In the genomic region with DNA sequence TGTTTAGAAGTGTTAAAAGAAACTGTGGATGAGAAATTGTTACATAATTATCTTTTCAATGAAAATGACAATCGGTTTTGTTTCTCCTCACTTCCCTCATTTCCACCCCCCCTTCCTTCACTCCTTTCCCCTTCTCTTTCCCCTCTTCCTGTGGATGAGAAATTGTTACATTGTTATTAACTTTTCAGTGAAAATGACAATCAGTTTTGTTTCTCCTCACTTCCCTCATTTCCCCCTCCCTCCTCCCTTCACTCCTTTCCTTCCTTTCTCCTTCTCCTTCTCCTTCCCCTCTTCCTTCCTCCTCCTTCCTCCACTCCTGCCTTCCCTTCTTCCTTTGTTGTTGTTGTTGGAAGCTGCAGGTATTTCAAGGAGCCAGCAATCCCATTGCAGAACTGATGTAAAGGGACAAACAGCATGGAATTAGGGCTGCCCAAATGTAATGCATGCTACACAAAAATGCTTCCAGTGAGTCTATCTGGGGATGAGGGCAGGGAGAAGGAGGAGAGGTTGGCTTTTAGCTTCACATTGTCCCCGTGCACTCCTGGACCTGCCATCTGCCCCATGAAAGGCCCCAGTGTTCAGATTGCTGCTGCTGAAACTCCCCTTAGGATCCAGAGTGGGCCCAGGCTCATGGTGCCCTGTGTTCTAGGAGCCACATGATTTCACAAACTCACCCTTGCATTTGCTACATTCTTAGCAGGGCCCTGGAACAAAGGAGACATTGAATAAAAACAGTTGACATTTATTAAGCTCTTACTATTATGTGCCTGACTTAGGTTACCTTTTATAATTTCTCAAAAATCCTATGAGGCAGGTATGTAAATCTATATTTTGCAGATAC, we compare ENCODE assay signal across 32 cellular contexts.
"Had no signal": no experiment of that assay in that cellular context is flagged by ENCODE, and none has a peak within 500 bp of the region (broad histone marks: within the 10 kb centered on the region; RNA-seq: fewer than 3 reads in every experiment).

No MANE protein-coding gene starts in this region.

- DNase-seq: activated CD4-positive, alpha-beta memory T cell treated with anti-CD3 and anti-CD28 coated beads for 36 hours; activated CD4-positive, alpha-beta T cell treated with anti-CD3 and anti-CD28 coated beads for 36 hours; activated CD4-positive, alpha-beta T cell treated with anti-CD3 and anti-CD28 coated beads, Interleukin-2, amount 10 ng/mL, durations not matched to agents 24 days and 14 days; activated CD4-positive, CD25-positive, alpha-beta regulatory T cell; activated CD4-positive, CD25-positive, alpha-beta regulatory T cell treated with anti-CD3 and anti-CD28 coated beads, Interleukin-2, amount 50 U/mL, for 72 hours; activated CD8-positive, alpha-beta memory T cell treated with anti-CD3 and anti-CD28 coated beads, Interleukin-2, amount 10 ng/mL, durations not matched to agents 7 days and 5 days; activated CD8-positive, alpha-beta memory T cell treated with anti-CD3 and anti-CD28 coated beads, Interleukin-2, amount 50 U/mL, for 4 hours; activated CD8-positive, alpha-beta T cell treated with anti-CD3 and anti-CD28 coated beads, Interleukin-2, amount 10 ng/mL, durations not matched to agents 7 days and 5 days; activated effector memory CD4-positive, alpha-beta T cell treated with anti-CD3 and anti-CD28 coated beads, Interleukin-2, amount 50 U/mL, for 16 hours; activated naive CD4-positive, alpha-beta T cell treated with anti-CD3 and anti-CD28 coated beads for 36 hours; activated naive CD8-positive, alpha-beta T cell treated with anti-CD3 and anti-CD28 coated beads for 36 hours; activated T-cell treated with anti-CD3 and anti-CD28 coated beads, Interleukin-2, amount 50 U/mL, for 1 hour; activated T-cell treated with anti-CD3 and anti-CD28 coated beads, Interleukin-2, amount 50 U/mL, for 48 hours; central memory CD4-positive, alpha-beta T cell; dorsolateral prefrontal cortex; effector memory CD4-positive, alpha-beta T cell; endodermal cell; erythroblast; foreskin keratinocyte; heart right ventricle; T-helper 2 cell had no signal

- ATAC-seq: activated CD4-positive, alpha-beta T cell treated with anti-CD3 and anti-CD28 coated beads for 36 hours; activated CD8-positive, alpha-beta memory T cell treated with anti-CD3 and anti-CD28 coated beads, Interleukin-2, amount 10 ng/mL, durations not matched to agents 7 days and 5 days; activated CD8-positive, alpha-beta T cell treated with anti-CD3 and anti-CD28 coated beads, Interleukin-2, amount 10 ng/mL, durations not matched to agents 7 days and 5 days; foreskin keratinocyte; gastroesophageal sphincter; heart right ventricle had no signal

- H3K4me1 ChIP-seq: ascending aorta, breast epithelium, gastroesophageal sphincter, heart right ventricle had no signal

- H3K27me3 ChIP-seq: ascending aorta, dorsolateral prefrontal cortex had no signal

- H3K27ac Mint-ChIP-seq: activated CD4-positive, alpha-beta memory T cell treated with anti-CD3 and anti-CD28 coated beads for 36 hours; activated CD4-positive, alpha-beta T cell treated with anti-CD3 and anti-CD28 coated beads for 36 hours; activated CD4-positive, alpha-beta T cell treated with anti-CD3 and anti-CD28 coated beads, Interleukin-2, amount 10 ng/mL, durations not matched to agents 24 days and 14 days; activated CD8-positive, alpha-beta memory T cell treated with anti-CD3 and anti-CD28 coated beads, Interleukin-2, amount 10 ng/mL, durations not matched to agents 7 days and 5 days; activated CD8-positive, alpha-beta T cell treated with anti-CD3 and anti-CD28 coated beads, Interleukin-2, amount 10 ng/mL, durations not matched to agents 7 days and 5 days; activated naive CD4-positive, alpha-beta T cell treated with anti-CD3 and anti-CD28 coated beads for 36 hours; activated naive CD4-positive, alpha-beta T cell treated with anti-CD3 and anti-CD28 coated beads, Interleukin-2, amount 50 U/mL, for 24 hours; activated naive CD8-positive, alpha-beta T cell treated with anti-CD3 and anti-CD28 coated beads for 36 hours; activated T-helper 1 cell treated with anti-CD3 and anti-CD28 coated beads, Interleukin-12 subunit alpha, Interleukin-12 subunit beta, Interleukin-2, Interleukin-4 antibody, amounts not matched to agents 30 ng/mL and 10 ng/mL and 1 ng/mL, durations not matched to agents 14 hours and 24 hours and 36 hours; activated T-helper 2 cell treated with anti-CD3 and anti-CD28 coated beads, Interferon-gamma antibody, Interleukin-2, Interleukin-4, amounts not matched to agents 10 μg/mL and 5 μg/mL and 100 μg/mL, durations not matched to agents 14 hours and 24 hours and 36 hours; brain; dendritic cell treated with granulocyte-macrophage colony-stimulating factor and Interleukin-4, amounts not matched to agents 40 ng/mL and 50 ng/mL, for 4 days; endodermal cell had no signal

- H3K27me3 Mint-ChIP-seq: brain had no signal

- H3K36me3 Mint-ChIP-seq: activated CD4-positive, alpha-beta memory T cell treated with anti-CD3 and anti-CD28 coated beads for 36 hours; activated CD8-positive, alpha-beta memory T cell treated with anti-CD3 and anti-CD28 coated beads, Interleukin-2, amount 10 ng/mL, durations not matched to agents 7 days and 5 days; activated naive CD4-positive, alpha-beta T cell treated with anti-CD3 and anti-CD28 coated beads, Interleukin-2, amount 50 U/mL, for 24 hours; activated naive CD8-positive, alpha-beta T cell treated with anti-CD3 and anti-CD28 coated beads for 36 hours; brain had no signal

- H3K4me1 Mint-ChIP-seq: activated CD4-positive, alpha-beta T cell treated with anti-CD3 and anti-CD28 coated beads for 36 hours; activated CD4-positive, alpha-beta T cell treated with anti-CD3 and anti-CD28 coated beads, Interleukin-2, amount 10 ng/mL, durations not matched to agents 24 days and 14 days; activated CD8-positive, alpha-beta memory T cell treated with anti-CD3 and anti-CD28 coated beads, Interleukin-2, amount 10 ng/mL, durations not matched to agents 7 days and 5 days; activated naive CD4-positive, alpha-beta T cell treated with anti-CD3 and anti-CD28 coated beads, Interleukin-2, amount 50 U/mL, for 24 hours; activated naive CD8-positive, alpha-beta T cell treated with anti-CD3 and anti-CD28 coated beads for 36 hours; brain; endodermal cell had no signal

- H3K27ac ChIP-seq: ascending aorta, breast epithelium, cardiac muscle cell, coronary artery, dorsolateral prefrontal cortex, esophagus muscularis mucosa, foreskin keratinocyte, gastroesophageal sphincter, heart right ventricle had no signal

- H3K4me3 ChIP-seq: ascending aorta, breast epithelium, cardiac muscle cell, coronary artery, dorsolateral prefrontal cortex, esophagus muscularis mucosa, gastroesophageal sphincter, heart right ventricle had no signal

- H3K4me3 Mint-ChIP-seq: activated CD4-positive, alpha-beta memory T cell treated with anti-CD3 and anti-CD28 coated beads for 36 hours; activated CD4-positive, alpha-beta T cell treated with anti-CD3 and anti-CD28 coated beads for 36 hours; activated CD4-positive, alpha-beta T cell treated with anti-CD3 and anti-CD28 coated beads, Interleukin-2, amount 10 ng/mL, durations not matched to agents 24 days and 14 days; activated CD8-positive, alpha-beta memory T cell treated with anti-CD3 and anti-CD28 coated beads, Interleukin-2, amount 10 ng/mL, durations not matched to agents 7 days and 5 days; activated CD8-positive, alpha-beta T cell treated with anti-CD3 and anti-CD28 coated beads, Interleukin-2, amount 10 ng/mL, durations not matched to agents 7 days and 5 days; activated naive CD4-positive, alpha-beta T cell treated with anti-CD3 and anti-CD28 coated beads for 36 hours; activated naive CD4-positive, alpha-beta T cell treated with anti-CD3 and anti-CD28 coated beads, Interleukin-2, amount 50 U/mL, for 24 hours; activated naive CD8-positive, alpha-beta T cell treated with anti-CD3 and anti-CD28 coated beads for 36 hours; activated T-helper 1 cell treated with anti-CD3 and anti-CD28 coated beads, Interleukin-12 subunit alpha, Interleukin-12 subunit beta, Interleukin-2, Interleukin-4 antibody, amounts not matched to agents 30 ng/mL and 10 ng/mL and 1 ng/mL, durations not matched to agents 14 hours and 24 hours and 36 hours; brain; dendritic cell treated with granulocyte-macrophage colony-stimulating factor and Interleukin-4, amounts not matched to agents 40 ng/mL and 50 ng/mL, for 4 days; endodermal cell had no signal

- H3K9me3 Mint-ChIP-seq: activated CD4-positive, alpha-beta memory T cell treated with anti-CD3 and anti-CD28 coated beads for 36 hours; activated CD4-positive, alpha-beta T cell treated with anti-CD3 and anti-CD28 coated beads, Interleukin-2, amount 10 ng/mL, durations not matched to agents 24 days and 14 days; activated naive CD4-positive, alpha-beta T cell treated with anti-CD3 and anti-CD28 coated beads for 36 hours; activated naive CD4-positive, alpha-beta T cell treated with anti-CD3 and anti-CD28 coated beads, Interleukin-2, amount 50 U/mL, for 24 hours; activated naive CD8-positive, alpha-beta T cell treated with anti-CD3 and anti-CD28 coated beads for 36 hours; activated T-helper 1 cell treated with anti-CD3 and anti-CD28 coated beads, Interleukin-12 subunit alpha, Interleukin-12 subunit beta, Interleukin-2, Interleukin-4 antibody, amounts not matched to agents 30 ng/mL and 10 ng/mL and 1 ng/mL, durations not matched to agents 14 hours and 24 hours and 36 hours; activated T-helper 2 cell treated with anti-CD3 and anti-CD28 coated beads, Interferon-gamma antibody, Interleukin-2, Interleukin-4, amounts not matched to agents 10 μg/mL and 5 μg/mL and 100 μg/mL, durations not matched to agents 14 hours and 24 hours and 36 hours; brain; dendritic cell treated with granulocyte-macrophage colony-stimulating factor and Interleukin-4, amounts not matched to agents 40 ng/mL and 50 ng/mL, for 4 days; endodermal cell had no signal

- H3K36me3 ChIP-seq: ascending aorta, breast epithelium, cardiac muscle cell, esophagus muscularis mucosa, gastroesophageal sphincter, heart right ventricle had no signal

- H3K9me3 ChIP-seq: ascending aorta, breast epithelium, esophagus muscularis mucosa, gastroesophageal sphincter, heart right ventricle had no signal
